In the genomic region with DNA sequence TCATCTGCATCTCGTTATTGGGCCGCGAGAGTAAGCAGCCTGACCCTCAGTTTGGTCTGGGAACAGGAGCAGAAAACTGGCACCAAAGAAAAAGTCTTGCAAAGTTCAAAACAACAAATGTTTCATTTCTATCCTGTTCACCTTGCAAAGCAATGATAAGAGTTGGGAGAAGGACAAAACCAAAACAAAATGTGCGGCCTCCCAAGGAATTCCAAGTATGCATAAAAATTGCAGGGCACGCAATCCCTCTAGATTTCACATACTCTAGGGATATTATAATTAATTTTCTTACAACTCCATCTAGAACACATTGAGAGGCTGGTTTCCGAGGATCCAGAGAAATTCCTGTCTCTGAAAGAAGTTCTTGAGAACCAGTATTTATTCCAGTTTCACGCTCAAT, we compare ENCODE assay signal across 23 cellular contexts. TPM values are rescaled to one million over a fixed set of nuclear protein-coding genes. Genes with fewer than 3 reads are reported as not detected.
DNase-seq lines count a peak whose midpoint lies in the region; ATAC-seq and TF ChIP-seq lines count a peak whose summit lies in the region.
"Had no signal": no experiment of that assay in that cellular context is flagged by ENCODE, and none has a peak within 500 bp of the region (broad histone marks: within the 10 kb centered on the region; RNA-seq: fewer than 3 reads in every experiment).

No MANE protein-coding gene starts in this region.

- no peak for ATAC-seq in GM19035 (IDR thresholded peaks at IDR 0.05; ENCODE audit: unreplicated experiment)
- ATAC-seq: activated CD8-positive, alpha-beta T cell treated with anti-CD3 and anti-CD28 coated beads for 36 hours; activated naive CD4-positive, alpha-beta T cell treated with anti-CD3 and anti-CD28 coated beads, Interleukin-2, amount 50 U/mL, for 72 hours; activated T-cell treated with anti-CD3 and anti-CD28 coated beads, Interleukin-2, amount 50 U/mL, for 72 hours; heart right ventricle; right lobe of liver had no signal

- DNase-seq in AG10803 (ENCODE audit: low read depth) (peak; percentile 53), M059J (ENCODE audit: low read depth) (peak; percentile 18), dedifferentiated amniotic fluid mesenchymal stem cell (ENCODE audit: extremely low spot score) (peak; percentile 56), myocyte (ENCODE audit: low read depth) (peak; percentile 46), DMS153 treated with DMSO at 0.1 percent for 48 hours (lab: John Stamatoyannopoulos, UW; ENCODE audit: unreplicated experiment) (no peak)
- no peak for DNase-seq in stimulated activated CD4-positive, alpha-beta T cell treated with anti-CD3 and anti-CD28 coated beads, Interleukin-1b, Interleukin-23, amount 100 ng/mL, for 48 hours
- no peak for DNase-seq in activated CD8-positive, alpha-beta memory T cell treated with anti-CD3 and anti-CD28 coated beads, Interleukin-2, amount 50 U/mL, for 4 hours
- DNase-seq: activated CD4-positive, CD25-positive, alpha-beta regulatory T cell; activated CD8-positive, alpha-beta T cell treated with anti-CD3 and anti-CD28 coated beads for 36 hours; activated T-cell treated with anti-CD3 and anti-CD28 coated beads, Interleukin-2, amount 50 U/mL, for 72 hours; CD8-positive, alpha-beta memory T cell; effector CD4-positive, alpha-beta T cell; esophagus squamous epithelium; heart right ventricle; MM.1S; NCI-H1694; NCI-H345; right lobe of liver; stimulated activated naive CD4-positive, alpha-beta T cell; T-helper 2 cell; thyroid gland had no signal

- TF ChIP-seq CTCF in AG10803 (conservative IDR thresholded peaks at IDR 0.05; ENCODE audit: low read length), result no peak

- H3K4me3 ChIP-seq in AG10803 (ENCODE audit: low read length), result no peak overlapping the region
- H3K4me3 ChIP-seq: esophagus squamous epithelium, heart right ventricle, right lobe of liver, thyroid gland had no signal

RNA-seq across cellular contexts. Expression of a gene that starts 20.1 kb away (rescaled TPM):
- 19.6 and 28.8 TPM in 2 replicates for total RNA-seq in M059J (2014; rRNA removed; shearing (Covaris generic))
- total RNA-seq in myocyte, result 21.3 and 22.3 TPM in 2 replicates
- polyA plus RNA-seq in myocyte (2012), result 9.2 TPM

RNA-seq across cellular contexts. Expression of a gene that starts 23.5 kb away (rescaled TPM):
- 34.6 and 64.3 TPM in 2 replicates for total RNA-seq in M059J (2014; rRNA removed; shearing (Covaris generic))
- total RNA-seq in myocyte, result 13.0 and 15.0 TPM in 2 replicates
- 33.2 TPM for polyA plus RNA-seq in myocyte (2012)

RNA-seq across cellular contexts. Expression of a gene that starts 58.1 kb away (rescaled TPM):
- 26.7 and 37.8 TPM in 2 replicates for total RNA-seq in M059J (2014; rRNA removed; shearing (Covaris generic))
- 14.2 and 18.6 TPM in 2 replicates for total RNA-seq in myocyte
- polyA plus RNA-seq in myocyte (2012), result 12.2 TPM

Comparison
In these comparisons a context has a peak if more than half of its experiments do, and no peak if none do; other contexts are left out.
1. DNase-seq: peak in AG10803 (single experiment), M059J (single experiment), dedifferentiated amniotic fluid mesenchymal stem cell (single experiment) and myocyte (single experiment); none in stimulated activated CD4-positive, alpha-beta T cell treated with anti-CD3 and anti-CD28 coated beads, Interleukin-1b, Interleukin-23, amount 100 ng/mL, for 48 hours (single experiment), activated CD8-positive, alpha-beta memory T cell treated with anti-CD3 and anti-CD28 coated beads, Interleukin-2, amount 50 U/mL, for 4 hours (single experiment) and DMS153 treated with DMSO at 0.1 percent for 48 hours (single experiment).